In the genomic region with DNA sequence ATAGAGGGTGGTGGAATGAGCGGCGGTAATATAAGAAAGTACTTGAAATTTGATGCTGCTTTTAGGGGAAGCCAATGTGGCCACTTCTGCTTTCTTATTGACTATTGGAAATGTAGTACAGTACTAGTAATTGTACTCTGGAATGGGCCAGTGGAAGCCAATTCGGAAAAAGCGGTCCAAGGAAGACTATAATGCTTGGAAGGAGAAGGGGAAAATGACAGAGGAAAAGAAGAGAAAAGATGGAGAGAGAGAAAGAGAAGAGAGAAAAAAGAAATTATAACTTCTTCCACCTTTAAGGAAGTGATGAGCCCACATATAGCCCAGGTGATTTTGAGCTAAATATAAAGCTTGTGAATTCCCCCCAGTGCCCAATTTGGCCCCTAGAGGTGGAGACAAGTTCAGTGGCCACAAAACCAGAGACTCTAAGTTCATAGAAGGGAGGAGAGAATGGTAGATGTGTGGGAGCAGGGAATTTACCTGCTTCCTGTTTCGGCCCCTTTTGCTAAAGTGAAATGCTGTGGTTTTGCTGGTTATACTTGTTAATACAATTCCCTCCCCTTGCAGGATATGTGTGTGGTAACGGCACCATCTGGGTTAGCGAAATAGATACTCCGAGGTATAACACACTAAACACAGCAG, we compare ENCODE assay signal across 8 cellular contexts. TPM values are rescaled to one million over a fixed set of nuclear protein-coding genes. Genes with fewer than 3 reads are reported as not detected.
DNase-seq lines count a peak whose midpoint lies in the region; ATAC-seq and TF ChIP-seq lines count a peak whose summit lies in the region.

No MANE protein-coding gene starts in this region.

- intact Hi-C loops in CD8-positive, alpha-beta T cell (cut with DNase I, micrococcal nuclease) = loop anchor here (2.0 to 5.0 kb wide), 3 partner anchors 27 to 65 kb away; a partner anchor contains a TSS
- intact Hi-C loops in esophagus squamous epithelium (cut with DNase I) = no loop called here

- no peaks in the 10 kb centered on the region for H3K9me3 Mint-ChIP-seq in CD8-positive, alpha-beta T cell
- H3K9me3 Mint-ChIP-seq in activated T-helper 17 cell treated with anti-CD3 and anti-CD28 coated beads, Interleukin-2, amount 50 U/mL, for 72 hours = no peaks in the 10 kb centered on the region

- 63 to 85% methylated on average over 8 of the region's 8 CpGs for WGBS in esophagus squamous epithelium, 2 donors

- no peaks in the 10 kb centered on the region for H3K27me3 ChIP-seq in CD8-positive, alpha-beta T cell (ENCODE audit: insufficient read depth, low read length)
- no peaks in the 10 kb centered on the region for H3K27me3 ChIP-seq in esophagus squamous epithelium

- H3K4me3 Mint-ChIP-seq in CD8-positive, alpha-beta T cell = peak overlapping the region; percentile 52
- H3K4me3 Mint-ChIP-seq in activated T-helper 17 cell treated with anti-CD3 and anti-CD28 coated beads, Interleukin-2, amount 50 U/mL, for 72 hours = peak overlapping the region; percentile 57

- ATAC-seq in CD8-positive, alpha-beta T cell = peak; percentile 72
- peak; percentile 55 for ATAC-seq in GM19463 (IDR thresholded peaks at IDR 0.05; ENCODE audit: unreplicated experiment)
- peak; percentile 57 for ATAC-seq in HG03460 (IDR thresholded peaks at IDR 0.05; ENCODE audit: unreplicated experiment)
- peak; percentile 78 for ATAC-seq in activated T-helper 17 cell treated with anti-CD3 and anti-CD28 coated beads, Interleukin-2, amount 50 U/mL, for 72 hours (replicated peaks)

- no peaks in the 10 kb centered on the region for H3K9me3 ChIP-seq in CD8-positive, alpha-beta T cell (ENCODE audit: low read length)
- H3K9me3 ChIP-seq in esophagus squamous epithelium = no peaks in the 10 kb centered on the region

- TF ChIP-seq CTCF in CD8-positive, alpha-beta T cell (IDR thresholded peaks at IDR 0.05) = no peak
- TF ChIP-seq CTCF in esophagus squamous epithelium (IDR thresholded peaks at IDR 0.05) = no peak

- H3K36me3 ChIP-seq in CD8-positive, alpha-beta T cell (ENCODE audit: insufficient read depth, low read length) = no peaks in the 10 kb centered on the region
- H3K36me3 ChIP-seq in esophagus squamous epithelium = no peaks in the 10 kb centered on the region

- peak in 5 of 7 experiments; percentile 21 to 55 (median 45) for DNase-seq in CD8-positive, alpha-beta T cell
- DNase-seq in NCI-H510A (lab: John Stamatoyannopoulos, UW) = no peak
- DNase-seq in esophagus squamous epithelium (lab: John Stamatoyannopoulos, UW) = no peak
- DNase-seq in cerebellum (ENCODE audit: low spot score) = no peak
- no peak for DNase-seq in dedifferentiated amniotic fluid mesenchymal stem cell (ENCODE audit: extremely low spot score)

- H3K27ac Mint-ChIP-seq in CD8-positive, alpha-beta T cell = peak overlapping the region; percentile 81
- peak overlapping the region; percentile 94 for H3K27ac Mint-ChIP-seq in activated T-helper 17 cell treated with anti-CD3 and anti-CD28 coated beads, Interleukin-2, amount 50 U/mL, for 72 hours

- no peaks in the 10 kb centered on the region for H3K27me3 Mint-ChIP-seq in CD8-positive, alpha-beta T cell (ENCODE audit: low read depth)
- H3K27me3 Mint-ChIP-seq in activated T-helper 17 cell treated with anti-CD3 and anti-CD28 coated beads, Interleukin-2, amount 50 U/mL, for 72 hours = no peaks in the 10 kb centered on the region

- peaks cover 43% of the 10 kb centered on the region for H3K4me1 ChIP-seq in CD8-positive, alpha-beta T cell (ENCODE audit: insufficient read depth, low read length)
- peaks cover 0 to 15% (median 0%) of the 10 kb centered on the region in 3 donors for H3K4me1 ChIP-seq in esophagus squamous epithelium

- H3K27ac ChIP-seq in CD8-positive, alpha-beta T cell (ENCODE audit: low read depth, low read length) = peak overlapping the region; percentile 32
- H3K27ac ChIP-seq in esophagus squamous epithelium = no peak overlapping the region

- CTCF ChIA-PET in CD8-positive, alpha-beta T cell (lab: Charles Lee) = no interaction called here

- H3K4me3 ChIP-seq in CD8-positive, alpha-beta T cell (ENCODE audit: low read depth, low read length) = peak overlapping the region; percentile 5
- no peak overlapping the region for H3K4me3 ChIP-seq in esophagus squamous epithelium

- POLR2A ChIA-PET in CD8-positive, alpha-beta T cell (lab: Charles Lee) = interaction anchor here (1.2 to 2.2 kb wide), 2 partner anchors 21 to 36 kb away, joined by 3 to 7 read pairs; a partner anchor contains a TSS

- H3K4me1 Mint-ChIP-seq in CD8-positive, alpha-beta T cell (ENCODE audit: low read depth) = peaks cover 51% of the 10 kb centered on the region
- peaks cover 60% of the 10 kb centered on the region for H3K4me1 Mint-ChIP-seq in activated T-helper 17 cell treated with anti-CD3 and anti-CD28 coated beads, Interleukin-2, amount 50 U/mL, for 72 hours

- no peak for TF ChIP-seq POLR2A in esophagus squamous epithelium (IDR thresholded peaks at IDR 0.05)

- no peaks in the 10 kb centered on the region for H3K36me3 Mint-ChIP-seq in CD8-positive, alpha-beta T cell
- no peaks in the 10 kb centered on the region for H3K36me3 Mint-ChIP-seq in activated T-helper 17 cell treated with anti-CD3 and anti-CD28 coated beads, Interleukin-2, amount 50 U/mL, for 72 hours (ENCODE audit: low read depth)

RNA-seq across cellular contexts. Expression of a gene that starts 35.7 kb away (rescaled TPM):
- total RNA-seq in CD8-positive, alpha-beta T cell = 10 to 100 TPM; 63.0 to 64.3 TPM
- 10 to 100 TPM in 1 of 2 donors, 1 to 10 TPM in 1; 8.2 to 11.7 TPM for total RNA-seq in activated T-helper 17 cell treated with anti-CD3 and anti-CD28 coated beads, Interleukin-2, amount 50 U/mL, for 72 hours
- total RNA-seq in esophagus squamous epithelium = 1 to 10 TPM; 1.4 to 7.4 (median 4.9) TPM
- 4.4 TPM for total RNA-seq in cerebellum

Comparison
In these comparisons a context has a peak if more than half of its experiments do, and no peak if none do; other contexts are left out.
1. DNase-seq: peak in CD8-positive, alpha-beta T cell (5 of 7); none in NCI-H510A (single experiment), esophagus squamous epithelium (single experiment), cerebellum (single experiment) and dedifferentiated amniotic fluid mesenchymal stem cell (single experiment).
2. RNA of a gene that starts 35.7 kb away (total RNA-seq): 63.0 to 64.3 TPM in CD8-positive, alpha-beta T cell; 8.2 to 11.7 TPM in activated T-helper 17 cell treated with anti-CD3 and anti-CD28 coated beads, Interleukin-2, amount 50 U/mL, for 72 hours, 1.4 to 7.4 TPM in esophagus squamous epithelium and 4.4 TPM in cerebellum (single experiment); every median in the first group is over 4 times any median in the second.
3. Peak in every context shown above with its lines, with median percentiles within 50 percentile points of each other: ATAC-seq.